Comparison of ENCODE assay signal across 33 cellular contexts in genomic region chrY:15756266-15756665, GRCh38.
"Had no signal": no experiment of that assay in that cellular context is flagged by ENCODE, and none has a peak within 500 bp of the region (broad histone marks: within the 10 kb centered on the region; RNA-seq: fewer than 3 reads in every experiment).

No MANE protein-coding gene starts in this region.

- H3K4me1 ChIP-seq: adrenal gland, body of pancreas, breast epithelium had no signal

- ATAC-seq: activated naive CD4-positive, alpha-beta T cell treated with anti-CD3 and anti-CD28 coated beads, Interleukin-2, amount 50 U/mL, for 72 hours; activated T-cell treated with anti-CD3 and anti-CD28 coated beads, Interleukin-2, amount 50 U/mL, for 4 hours; activated T-cell treated with anti-CD3 and anti-CD28 coated beads, Interleukin-2, amount 50 U/mL, for 72 hours; activated T-helper 17 cell treated with anti-CD3 and anti-CD28 coated beads, Interleukin-2, amount 50 U/mL, for 72 hours; body of pancreas had no signal

- H3K4me1 Mint-ChIP-seq: activated B cell treated with CpG ODN at 0.5 μM for 24 hours; activated CD4-positive, alpha-beta memory T cell treated with anti-CD3 and anti-CD28 coated beads, Interleukin-2, amount 10 ng/mL, durations not matched to agents 7 days and 5 days; activated CD4-positive, alpha-beta T cell treated with anti-CD3 and anti-CD28 coated beads, Interleukin-2, amount 10 ng/mL, durations not matched to agents 7 days and 5 days; activated naive CD8-positive, alpha-beta T cell treated with anti-CD3 and anti-CD28 coated beads for 36 hours; activated T-helper 17 cell treated with anti-CD3 and anti-CD28 coated beads, Interleukin-2, amount 50 U/mL, for 72 hours had no signal

- H3K27me3 ChIP-seq: adrenal gland, body of pancreas, brain microvascular endothelial cell, breast epithelium had no signal

- H3K27ac ChIP-seq: adrenal gland, body of pancreas, brain microvascular endothelial cell, breast epithelium, VCaP had no signal

- DNase-seq: activated B cell treated with CpG ODN at 0.5 μM for 24 hours; activated CD4-positive, alpha-beta memory T cell treated with anti-CD3 and anti-CD28 coated beads, Interleukin-2, amount 10 ng/mL, durations not matched to agents 7 days and 5 days; activated CD4-positive, alpha-beta T cell treated with anti-CD3 and anti-CD28 coated beads for 4 hours; activated CD4-positive, alpha-beta T cell treated with anti-CD3 and anti-CD28 coated beads, Interleukin-2, amount 10 ng/mL, durations not matched to agents 7 days and 5 days; activated CD4-positive, alpha-beta T cell treated with anti-CD3 and anti-CD28 coated beads, Interleukin-2, amount 50 U/mL, for 48 hours; activated CD4-positive, CD25-positive, alpha-beta regulatory T cell treated with anti-CD3 and anti-CD28 coated beads, Interleukin-2, amount 50 U/mL, for 72 hours; activated CD8-positive, alpha-beta memory T cell treated with anti-CD3 and anti-CD28 coated beads, Interleukin-2, amount 50 U/mL, for 4 hours; activated effector memory CD4-positive, alpha-beta T cell treated with anti-CD3 and anti-CD28 coated beads, Interleukin-2, amount 50 U/mL, for 16 hours; activated gamma-delta T cell treated with Interleukin-2 at 50 U/mL for 16 hours; activated naive CD4-positive, alpha-beta T cell; activated naive CD4-positive, alpha-beta T cell treated with anti-CD3 and anti-CD28 coated beads for 36 hours; activated naive CD4-positive, alpha-beta T cell treated with anti-CD3 and anti-CD28 coated beads, Interleukin-2, amount 50 U/mL, for 16 hours; activated naive CD8-positive, alpha-beta T cell treated with anti-CD3 and anti-CD28 coated beads for 36 hours; activated T-cell treated with anti-CD3 and anti-CD28 coated beads for 4 hours; activated T-cell treated with anti-CD3 and anti-CD28 coated beads, Interleukin-2, amount 50 U/mL, for 1 hour; activated T-cell treated with anti-CD3 and anti-CD28 coated beads, Interleukin-2, amount 50 U/mL, for 4 hours; activated T-cell treated with anti-CD3 and anti-CD28 coated beads, Interleukin-2, amount 50 U/mL, for 72 hours; adrenal gland; amniotic stem cell; aorta; body of pancreas; brain microvascular endothelial cell; central memory CD4-positive, alpha-beta T cell; T-helper 1 cell; T-helper 2 cell; T-helper 9 cell had no signal

- H3K4me3 ChIP-seq: adrenal gland, body of pancreas, breast epithelium had no signal

- H3K27me3 Mint-ChIP-seq: activated B cell treated with CpG ODN at 0.5 μM for 24 hours; activated CD4-positive, alpha-beta memory T cell treated with anti-CD3 and anti-CD28 coated beads, Interleukin-2, amount 10 ng/mL, durations not matched to agents 7 days and 5 days; activated CD4-positive, alpha-beta T cell treated with anti-CD3 and anti-CD28 coated beads, Interleukin-2, amount 10 ng/mL, durations not matched to agents 7 days and 5 days; activated naive CD8-positive, alpha-beta T cell treated with anti-CD3 and anti-CD28 coated beads for 36 hours; activated T-helper 17 cell treated with anti-CD3 and anti-CD28 coated beads, Interleukin-2, amount 50 U/mL, for 72 hours had no signal

- H3K36me3 Mint-ChIP-seq: activated naive CD4-positive, alpha-beta T cell treated with anti-CD3 and anti-CD28 coated beads, Interleukin-2, amount 50 U/mL, for 72 hours; activated naive CD8-positive, alpha-beta T cell treated with anti-CD3 and anti-CD28 coated beads for 36 hours had no signal

- H3K9me3 ChIP-seq: adrenal gland, body of pancreas, breast epithelium had no signal

- H3K4me3 Mint-ChIP-seq: activated B cell treated with CpG ODN at 0.5 μM for 24 hours; activated CD4-positive, alpha-beta memory T cell treated with anti-CD3 and anti-CD28 coated beads, Interleukin-2, amount 10 ng/mL, durations not matched to agents 7 days and 5 days; activated CD4-positive, alpha-beta T cell treated with anti-CD3 and anti-CD28 coated beads, Interleukin-2, amount 10 ng/mL, durations not matched to agents 7 days and 5 days; activated naive CD4-positive, alpha-beta T cell treated with anti-CD3 and anti-CD28 coated beads for 36 hours; activated naive CD8-positive, alpha-beta T cell treated with anti-CD3 and anti-CD28 coated beads for 36 hours; activated T-cell treated with anti-CD3 and anti-CD28 coated beads, Interleukin-2, amount 50 U/mL, for 4 hours; activated T-cell treated with anti-CD3 and anti-CD28 coated beads, Interleukin-2, amount 50 U/mL, for 72 hours; activated T-helper 1 cell treated with anti-CD3 and anti-CD28 coated beads, Interleukin-12 subunit alpha, Interleukin-12 subunit beta, Interleukin-2, Interleukin-4 antibody, amounts not matched to agents 30 ng/mL and 10 ng/mL and 1 ng/mL, durations not matched to agents 14 hours and 24 hours and 36 hours; activated T-helper 17 cell treated with anti-CD3 and anti-CD28 coated beads, Interleukin-2, amount 50 U/mL, for 72 hours; T-helper 1 cell treated with Interleukin-12 subunit alpha and Interleukin-12 subunit beta and Interleukin-4 antibody, amounts not matched to agents 30 μg/mL and 1 μg/mL, for 36 hours; T-helper 2 cell treated with Interferon-gamma antibody and Interleukin-4, amounts not matched to agents 5 μg/mL and 100 μg/mL, for 36 hours had no signal

- H3K36me3 ChIP-seq: adrenal gland, brain microvascular endothelial cell, breast epithelium had no signal

- H3K27ac Mint-ChIP-seq: activated B cell treated with CpG ODN at 0.5 μM for 24 hours; activated CD4-positive, alpha-beta memory T cell treated with anti-CD3 and anti-CD28 coated beads, Interleukin-2, amount 10 ng/mL, durations not matched to agents 7 days and 5 days; activated CD4-positive, alpha-beta T cell treated with anti-CD3 and anti-CD28 coated beads, Interleukin-2, amount 10 ng/mL, durations not matched to agents 7 days and 5 days; activated naive CD4-positive, alpha-beta T cell treated with anti-CD3 and anti-CD28 coated beads for 36 hours; activated naive CD4-positive, alpha-beta T cell treated with anti-CD3 and anti-CD28 coated beads, Interleukin-2, amount 50 U/mL, for 72 hours; activated naive CD8-positive, alpha-beta T cell treated with anti-CD3 and anti-CD28 coated beads for 36 hours; activated T-cell treated with anti-CD3 and anti-CD28 coated beads, Interleukin-2, amount 50 U/mL, for 72 hours; activated T-helper 1 cell treated with anti-CD3 and anti-CD28 coated beads, Interleukin-12 subunit alpha, Interleukin-12 subunit beta, Interleukin-2, Interleukin-4 antibody, amounts not matched to agents 30 ng/mL and 10 ng/mL and 1 ng/mL, durations not matched to agents 14 hours and 24 hours and 36 hours; activated T-helper 17 cell treated with anti-CD3 and anti-CD28 coated beads, Interleukin-2, amount 50 U/mL, for 72 hours; T-helper 1 cell treated with Interleukin-12 subunit alpha and Interleukin-12 subunit beta and Interleukin-4 antibody, amounts not matched to agents 30 μg/mL and 1 μg/mL, for 36 hours; T-helper 2 cell treated with Interferon-gamma antibody and Interleukin-4, amounts not matched to agents 5 μg/mL and 100 μg/mL, for 36 hours had no signal

- H3K9me3 Mint-ChIP-seq: activated B cell treated with CpG ODN at 0.5 μM for 24 hours; activated CD4-positive, alpha-beta memory T cell treated with anti-CD3 and anti-CD28 coated beads, Interleukin-2, amount 10 ng/mL, durations not matched to agents 7 days and 5 days; activated CD4-positive, alpha-beta T cell treated with anti-CD3 and anti-CD28 coated beads, Interleukin-2, amount 10 ng/mL, durations not matched to agents 7 days and 5 days; activated naive CD4-positive, alpha-beta T cell treated with anti-CD3 and anti-CD28 coated beads for 36 hours; activated naive CD4-positive, alpha-beta T cell treated with anti-CD3 and anti-CD28 coated beads, Interleukin-2, amount 50 U/mL, for 72 hours; activated naive CD8-positive, alpha-beta T cell treated with anti-CD3 and anti-CD28 coated beads for 36 hours; activated T-cell treated with anti-CD3 and anti-CD28 coated beads, Interleukin-2, amount 50 U/mL, for 4 hours; activated T-cell treated with anti-CD3 and anti-CD28 coated beads, Interleukin-2, amount 50 U/mL, for 72 hours; activated T-helper 1 cell treated with anti-CD3 and anti-CD28 coated beads, Interleukin-12 subunit alpha, Interleukin-12 subunit beta, Interleukin-2, Interleukin-4 antibody, amounts not matched to agents 30 ng/mL and 10 ng/mL and 1 ng/mL, durations not matched to agents 14 hours and 24 hours and 36 hours; activated T-helper 17 cell treated with anti-CD3 and anti-CD28 coated beads, Interleukin-2, amount 50 U/mL, for 72 hours; T-helper 1 cell treated with Interleukin-12 subunit alpha and Interleukin-12 subunit beta and Interleukin-4 antibody, amounts not matched to agents 30 μg/mL and 1 μg/mL, for 36 hours; T-helper 2 cell treated with Interferon-gamma antibody and Interleukin-4, amounts not matched to agents 5 μg/mL and 100 μg/mL, for 36 hours had no signal
